In the genomic region with DNA sequence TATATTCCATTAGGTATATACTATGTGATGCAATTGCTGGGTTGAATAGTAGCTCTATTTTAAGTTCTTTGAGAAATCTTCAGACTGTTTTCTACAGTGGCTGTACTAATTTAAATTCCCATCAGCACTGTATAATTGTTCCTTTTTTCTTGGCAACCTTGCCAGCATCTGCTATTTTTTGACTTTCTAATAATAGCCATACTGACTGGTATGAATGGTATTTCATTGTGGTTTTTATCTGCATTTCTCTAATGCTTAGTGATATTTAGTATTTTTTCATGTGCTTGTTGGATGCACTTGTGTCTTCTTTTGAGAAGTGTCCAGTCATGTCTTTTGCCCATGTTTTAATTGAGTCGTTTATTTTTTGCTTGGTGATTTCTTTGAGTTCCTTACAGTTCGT, we compare ENCODE assay signal across 18 cellular contexts.
A peak's percentile ranks its signal among the peaks of the same experiment; 100 is the strongest.
DNase-seq lines count a peak whose midpoint lies in the region; ATAC-seq and TF ChIP-seq lines count a peak whose summit lies in the region.
"Had no signal": no experiment of that assay in that cellular context is flagged by ENCODE, and none has a peak within 500 bp of the region (broad histone marks: within the 10 kb centered on the region; RNA-seq: fewer than 3 reads in every experiment).

No MANE protein-coding gene starts in this region.

- TF ChIP-seq CTCF in mammary epithelial cell (conservative IDR thresholded peaks at IDR 0.05 in 1 of 2, IDR thresholded peaks at IDR 0.05 in 1 of 2; ENCODE audit: extremely low read depth in 1 of 2, insufficient read depth in 1 of 2, low read depth in 1 of 2, low read length in 2 of 2) (no peak), MCF 10A (IDR thresholded peaks at IDR 0.05; ENCODE audit: unreplicated experiment) (no peak), PC-3 (conservative IDR thresholded peaks at IDR 0.05; ENCODE audit: low read depth, low read length) (no peak), retinal pigment epithelial cell (conservative IDR thresholded peaks at IDR 0.05; ENCODE audit: low read depth, low read length) (no peak)

- H3K9me2 ChIP-seq in PC-3 (replicated peaks; ENCODE audit: low read length): no peaks in the 10 kb centered on the region

- CTCF ChIA-PET in mammary epithelial cell (lab: Charles Lee; ENCODE audit: low non-redundant PET) (no interaction called here), MCF 10A (lab: Yijun Ruan, JAX) (no interaction called here), PC-3 (lab: Charles Lee) (no interaction called here)

- dilution Hi-C loops in mammary epithelial cell (cut with HindIII; ENCODE audit: low sequenced_read_pairs): no loop called here

- no peak for ATAC-seq in PC-3
- ATAC-seq: stimulated activated naive B cell treated with anti-CD40 and anti-IgM and Interleukin-4, amounts not matched to agents 10 μg/mL and 1 μg/mL and 100 μg/mL, for 72 hours had no signal

- H3K27ac Mint-ChIP-seq in MCF 10A (ENCODE audit: low read depth, unreplicated experiment): no peak overlapping the region
- H3K27ac Mint-ChIP-seq in activated T-helper 2 cell treated with anti-CD3 and anti-CD28 coated beads, Interferon-gamma antibody, Interleukin-2, Interleukin-4, amounts not matched to agents 10 μg/mL and 5 μg/mL and 100 μg/mL, durations not matched to agents 14 hours and 24 hours and 36 hours: no peak overlapping the region
- H3K27ac Mint-ChIP-seq: brain; nephron; stimulated activated naive B cell treated with anti-CD40 and anti-IgM and Interleukin-4, amounts not matched to agents 10 μg/mL and 1 μg/mL and 100 μg/mL, for 72 hours had no signal

- H3K9me3 Mint-ChIP-seq in MCF 10A (ENCODE audit: unreplicated experiment): no peaks in the 10 kb centered on the region
- no peaks in the 10 kb centered on the region for H3K9me3 Mint-ChIP-seq in activated T-helper 2 cell treated with anti-CD3 and anti-CD28 coated beads, Interferon-gamma antibody, Interleukin-2, Interleukin-4, amounts not matched to agents 10 μg/mL and 5 μg/mL and 100 μg/mL, durations not matched to agents 14 hours and 24 hours and 36 hours

- no peak overlapping the region for H2AFZ ChIP-seq in mammary epithelial cell (ENCODE audit: low read depth, low read length)
- no peak overlapping the region for H2AFZ ChIP-seq in PC-3 (ENCODE audit: low read length)

- H3K27me3 Mint-ChIP-seq in MCF 10A (ENCODE audit: insufficient read depth, unreplicated experiment): peaks cover 44% of the 10 kb centered on the region
- H3K27me3 Mint-ChIP-seq in activated T-helper 2 cell treated with anti-CD3 and anti-CD28 coated beads, Interferon-gamma antibody, Interleukin-2, Interleukin-4, amounts not matched to agents 10 μg/mL and 5 μg/mL and 100 μg/mL, durations not matched to agents 14 hours and 24 hours and 36 hours (ENCODE audit: low read depth): no peaks in the 10 kb centered on the region
- H3K27me3 Mint-ChIP-seq: stimulated activated naive B cell treated with anti-CD40 and anti-IgM and Interleukin-4, amounts not matched to agents 10 μg/mL and 1 μg/mL and 100 μg/mL, for 72 hours had no signal

- H3K27me3 ChIP-seq in mammary epithelial cell (ENCODE audit: insufficient read depth, low read length): no peaks in the 10 kb centered on the region
- no peaks in the 10 kb centered on the region for H3K27me3 ChIP-seq in PC-3 (ENCODE audit: low read length)
- H3K27me3 ChIP-seq: thyroid gland had no signal

- POLR2A ChIA-PET in MCF 10A (lab: Yijun Ruan, JAX): no interaction called here
- POLR2A ChIA-PET in PC-3 (lab: Charles Lee; ENCODE audit: unreplicated experiment): no interaction called here

- intact Hi-C loops in mammary epithelial cell (cut with micrococcal nuclease) (no loop called here), MCF 10A (cut with micrococcal nuclease) (no loop called here), PC-3 (cut with micrococcal nuclease) (no loop called here)
- intact Hi-C loops in activated T-helper 2 cell treated with anti-CD3 and anti-CD28 coated beads, Interferon-gamma antibody, Interleukin-2, Interleukin-4, amounts not matched to agents 10 μg/mL and 5 μg/mL and 100 μg/mL, durations not matched to agents 14 hours and 24 hours and 36 hours (cut with micrococcal nuclease): no loop called here

- no TSS peak for BruUV-seq in mammary epithelial cell (replicated peaks; lab: Mats Ljungman, UMichigan)
- no TSS peak for BruUV-seq in MCF 10A (replicated peaks; lab: Mats Ljungman, UMichigan)
- BruUV-seq in PC-3 (replicated peaks; lab: Mats Ljungman, UMichigan): no TSS peak

- no peak overlapping the region for H3K4me3 ChIP-seq in mammary epithelial cell (replicated peaks in 1 of 3; ENCODE audit: insufficient read depth in 1 of 3, low read depth in 2 of 3, low read length in 3 of 3)
- H3K4me3 ChIP-seq in PC-3 (ENCODE audit: low read length): no peak overlapping the region
- H3K4me3 ChIP-seq in retinal pigment epithelial cell (ENCODE audit: low read length): no peak overlapping the region
- H3K4me3 ChIP-seq: dorsolateral prefrontal cortex, thyroid gland had no signal

- H3K4me3 Mint-ChIP-seq in MCF 10A (ENCODE audit: unreplicated experiment): no peak overlapping the region
- no peak overlapping the region for H3K4me3 Mint-ChIP-seq in activated T-helper 2 cell treated with anti-CD3 and anti-CD28 coated beads, Interferon-gamma antibody, Interleukin-2, Interleukin-4, amounts not matched to agents 10 μg/mL and 5 μg/mL and 100 μg/mL, durations not matched to agents 14 hours and 24 hours and 36 hours (ENCODE audit: low read depth)
- H3K4me3 Mint-ChIP-seq: brain; nephron; stimulated activated naive B cell treated with anti-CD40 and anti-IgM and Interleukin-4, amounts not matched to agents 10 μg/mL and 1 μg/mL and 100 μg/mL, for 72 hours had no signal

- no peaks in the 10 kb centered on the region for H4K20me1 ChIP-seq in mammary epithelial cell (ENCODE audit: insufficient read depth, low read length)
- H4K20me1 ChIP-seq in PC-3 (ENCODE audit: low read length): no peaks in the 10 kb centered on the region

- in situ Hi-C loops in mammary epithelial cell (cut with MboI; ENCODE audit: low sequenced_read_pairs in 2 of 2): no loop called here

- peaks cover 10% of the 10 kb centered on the region for H3K4me1 ChIP-seq in mammary epithelial cell (ENCODE audit: insufficient read depth, low read length)
- peaks cover 32% of the 10 kb centered on the region for H3K4me1 ChIP-seq in PC-3 (ENCODE audit: insufficient read depth, low read length)
- H3K4me1 ChIP-seq: thyroid gland had no signal

- H3K27ac ChIP-seq in mammary epithelial cell (ENCODE audit: insufficient read depth, low read depth, low read length): no peak overlapping the region
- H3K27ac ChIP-seq in PC-3 (ENCODE audit: low read length): no peak overlapping the region
- H3K27ac ChIP-seq: dorsolateral prefrontal cortex, RWPE1, thyroid gland had no signal

- WGBS in mammary epithelial cell (ENCODE audit: low coverage, missing lambda C conversion rate): 0% methylated on average over 2 of the region's 2 CpGs

- no peaks in the 10 kb centered on the region for H3F3A ChIP-seq in PC-3 (ENCODE audit: low read length, unreplicated experiment)

- H3K36me3 Mint-ChIP-seq in MCF 10A (ENCODE audit: insufficient read depth, unreplicated experiment): no peaks in the 10 kb centered on the region
- H3K36me3 Mint-ChIP-seq in activated T-helper 2 cell treated with anti-CD3 and anti-CD28 coated beads, Interferon-gamma antibody, Interleukin-2, Interleukin-4, amounts not matched to agents 10 μg/mL and 5 μg/mL and 100 μg/mL, durations not matched to agents 14 hours and 24 hours and 36 hours (ENCODE audit: low read depth): no peaks in the 10 kb centered on the region
- H3K36me3 Mint-ChIP-seq: brain; stimulated activated naive B cell treated with anti-CD40 and anti-IgM and Interleukin-4, amounts not matched to agents 10 μg/mL and 1 μg/mL and 100 μg/mL, for 72 hours had no signal

- H3K9me3 ChIP-seq in mammary epithelial cell (replicated peaks; ENCODE audit: insufficient read depth, low read length) (no peaks in the 10 kb centered on the region), PC-3 (ENCODE audit: low read length) (no peaks in the 10 kb centered on the region)

- no peaks in the 10 kb centered on the region for H3K4me1 Mint-ChIP-seq in MCF 10A (ENCODE audit: insufficient read depth, unreplicated experiment)
- H3K4me1 Mint-ChIP-seq in activated T-helper 2 cell treated with anti-CD3 and anti-CD28 coated beads, Interferon-gamma antibody, Interleukin-2, Interleukin-4, amounts not matched to agents 10 μg/mL and 5 μg/mL and 100 μg/mL, durations not matched to agents 14 hours and 24 hours and 36 hours (ENCODE audit: low read depth): no peaks in the 10 kb centered on the region
- H3K4me1 Mint-ChIP-seq: stimulated activated naive B cell treated with anti-CD40 and anti-IgM and Interleukin-4, amounts not matched to agents 10 μg/mL and 1 μg/mL and 100 μg/mL, for 72 hours had no signal

- DNase-seq in mammary epithelial cell: peak; percentile 4
- no peak for DNase-seq in MCF 10A (ENCODE audit: unreplicated experiment)
- peak; percentile 24 for DNase-seq in PC-3
- peak; percentile 65 for DNase-seq in fibroblast of gingiva (ENCODE audit: low read depth)
- DNase-seq in retinal pigment epithelial cell (ENCODE audit: low read depth): peak; percentile 40
- DNase-seq in epidermal melanocyte (ENCODE audit: insufficient read length, low spot score): no peak
- DNase-seq in SK-N-DZ (ENCODE audit: low spot score): no peak
- no peak for DNase-seq in activated T-helper 2 cell treated with anti-CD3 and anti-CD28 coated beads, Interferon-gamma antibody, Interleukin-2, Interleukin-4, amounts not matched to agents 10 μg/mL and 5 μg/mL and 100 μg/mL, durations not matched to agents 14 hours and 24 hours and 36 hours (ENCODE audit: low spot score)
- DNase-seq: 8988T; activated naive CD4-positive, alpha-beta T cell treated with anti-CD3 and anti-CD28 coated beads, Interleukin-2, amount 50 U/mL, for 16 hours; NCI-H1694 treated with DMSO at 0.1 percent for 48 hours; NK-92 treated with Interleukin-12 subunit alpha and Interleukin-12 subunit beta, amount 100 ng/mL, for 24 hours; stimulated activated naive B cell treated with anti-CD40 and anti-IgM and Interleukin-4, amounts not matched to agents 10 μg/mL and 1 μg/mL and 100 μg/mL, for 72 hours; thyroid gland had no signal

- H3K36me3 ChIP-seq in mammary epithelial cell (ENCODE audit: insufficient read depth, low read length) (no peaks in the 10 kb centered on the region), PC-3 (ENCODE audit: low read depth, low read length) (no peaks in the 10 kb centered on the region)
- H3K36me3 ChIP-seq: thyroid gland had no signal

- H3K4me2 ChIP-seq in mammary epithelial cell (ENCODE audit: insufficient read depth, low read depth, low read length) (peak overlapping the region; percentile 6), PC-3 (ENCODE audit: low read length) (no peak overlapping the region)

- H3K9ac ChIP-seq in mammary epithelial cell (ENCODE audit: insufficient read depth, low read length): no peak overlapping the region
- H3K9ac ChIP-seq in PC-3 (ENCODE audit: low read length): no peak overlapping the region

- H3K79me2 ChIP-seq in mammary epithelial cell (ENCODE audit: insufficient read depth, low read length): no peaks in the 10 kb centered on the region
- no peaks in the 10 kb centered on the region for H3K79me2 ChIP-seq in PC-3 (ENCODE audit: low read length)

Comparison
In these comparisons a context has a peak if more than half of its experiments do, and no peak if none do; other contexts are left out.
1. DNase-seq: peak in mammary epithelial cell (single experiment), PC-3 (single experiment), fibroblast of gingiva (single experiment) and retinal pigment epithelial cell (single experiment); none in MCF 10A (single experiment), epidermal melanocyte (single experiment), SK-N-DZ (single experiment) and activated T-helper 2 cell treated with anti-CD3 and anti-CD28 coated beads, Interferon-gamma antibody, Interleukin-2, Interleukin-4, amounts not matched to agents 10 μg/mL and 5 μg/mL and 100 μg/mL, durations not matched to agents 14 hours and 24 hours and 36 hours (single experiment).